In the genomic region with DNA sequence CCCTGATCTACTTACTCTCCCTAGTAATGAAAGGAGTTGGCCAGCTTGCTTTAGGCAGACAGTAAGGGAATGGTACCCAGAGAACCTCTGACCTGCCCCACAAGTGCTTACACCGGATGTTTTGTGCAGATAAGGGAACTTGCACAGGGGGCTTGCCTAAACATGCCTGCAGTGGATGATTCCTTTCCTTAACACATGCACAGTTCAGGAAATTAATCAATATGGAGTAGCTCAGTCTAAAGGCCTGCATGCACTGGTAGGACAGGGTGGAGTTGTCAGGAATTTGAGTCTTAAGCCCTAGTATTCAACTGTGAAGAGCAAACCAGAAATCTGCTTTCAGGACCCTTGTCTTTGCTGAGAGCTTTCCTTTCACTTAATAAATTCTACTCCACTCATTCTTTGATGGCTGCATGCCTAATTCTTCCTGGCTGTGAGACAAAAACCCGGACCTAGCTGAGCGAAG, we compare ENCODE assay signal across 1 cellular context.
TF ChIP-seq lines count a peak whose summit lies in the region.

No MANE protein-coding gene starts in this region.

TF ChIP-seq in K562, 482 proteins besides CTCF, POLR2A, EP300 and RAD21 (continued from another document and continues in another):
- TF ChIP-seq ZNF407 (IDR thresholded peaks at IDR 0.05; ENCODE audit: low read depth): no peak
- no peak for TF ChIP-seq SAFB (IDR thresholded peaks at IDR 0.05; ENCODE audit: borderline replicate concordance, low read depth, low read length)
- TF ChIP-seq NRF1 (conservative IDR thresholded peaks at IDR 0.05 in 1 of 2, IDR thresholded peaks at IDR 0.05 in 1 of 2): peak; percentile 83 to 86
- TF ChIP-seq TBL1XR1 (IDR thresholded peaks at IDR 0.05; ENCODE audit: low read length in 2 of 2): no peak
- 0 out of 2 replicates have a peak, but pooled peaks have one; percentile 30 for TF ChIP-seq CTBP1 (IDR thresholded peaks at IDR 0.05; ENCODE audit: borderline replicate concordance)
- TF ChIP-seq KDM1A (IDR thresholded peaks at IDR 0.05): peak; percentile 52 to 53; a peak in 1 of 4 replicates
- TF ChIP-seq KLF16 (IDR thresholded peaks at IDR 0.05): no peak
- TF ChIP-seq EZH2 (IDR thresholded peaks at IDR 0.05; ENCODE audit: borderline replicate concordance, low read depth, low read length): no peak
- TF ChIP-seq SMARCA4 (IDR thresholded peaks at IDR 0.05): peak; percentile 63
- TF ChIP-seq SP1 (CRISPR knock-in tag; IDR thresholded peaks at IDR 0.05): no peak
- peak; percentile 54 to 59; a peak in 2 of 4 replicates for TF ChIP-seq TRIM24 (IDR thresholded peaks at IDR 0.05)
- no peak for TF ChIP-seq MCM2 (IDR thresholded peaks at IDR 0.05; ENCODE audit: low read depth)
- TF ChIP-seq DACH1 (IDR thresholded peaks at IDR 0.05; ENCODE audit: partially characterized antibody): no peak
- no peak for TF ChIP-seq TCF7L2 (IDR thresholded peaks at IDR 0.05; ENCODE audit: low read depth, low read length)
- TF ChIP-seq, protein P1, sequence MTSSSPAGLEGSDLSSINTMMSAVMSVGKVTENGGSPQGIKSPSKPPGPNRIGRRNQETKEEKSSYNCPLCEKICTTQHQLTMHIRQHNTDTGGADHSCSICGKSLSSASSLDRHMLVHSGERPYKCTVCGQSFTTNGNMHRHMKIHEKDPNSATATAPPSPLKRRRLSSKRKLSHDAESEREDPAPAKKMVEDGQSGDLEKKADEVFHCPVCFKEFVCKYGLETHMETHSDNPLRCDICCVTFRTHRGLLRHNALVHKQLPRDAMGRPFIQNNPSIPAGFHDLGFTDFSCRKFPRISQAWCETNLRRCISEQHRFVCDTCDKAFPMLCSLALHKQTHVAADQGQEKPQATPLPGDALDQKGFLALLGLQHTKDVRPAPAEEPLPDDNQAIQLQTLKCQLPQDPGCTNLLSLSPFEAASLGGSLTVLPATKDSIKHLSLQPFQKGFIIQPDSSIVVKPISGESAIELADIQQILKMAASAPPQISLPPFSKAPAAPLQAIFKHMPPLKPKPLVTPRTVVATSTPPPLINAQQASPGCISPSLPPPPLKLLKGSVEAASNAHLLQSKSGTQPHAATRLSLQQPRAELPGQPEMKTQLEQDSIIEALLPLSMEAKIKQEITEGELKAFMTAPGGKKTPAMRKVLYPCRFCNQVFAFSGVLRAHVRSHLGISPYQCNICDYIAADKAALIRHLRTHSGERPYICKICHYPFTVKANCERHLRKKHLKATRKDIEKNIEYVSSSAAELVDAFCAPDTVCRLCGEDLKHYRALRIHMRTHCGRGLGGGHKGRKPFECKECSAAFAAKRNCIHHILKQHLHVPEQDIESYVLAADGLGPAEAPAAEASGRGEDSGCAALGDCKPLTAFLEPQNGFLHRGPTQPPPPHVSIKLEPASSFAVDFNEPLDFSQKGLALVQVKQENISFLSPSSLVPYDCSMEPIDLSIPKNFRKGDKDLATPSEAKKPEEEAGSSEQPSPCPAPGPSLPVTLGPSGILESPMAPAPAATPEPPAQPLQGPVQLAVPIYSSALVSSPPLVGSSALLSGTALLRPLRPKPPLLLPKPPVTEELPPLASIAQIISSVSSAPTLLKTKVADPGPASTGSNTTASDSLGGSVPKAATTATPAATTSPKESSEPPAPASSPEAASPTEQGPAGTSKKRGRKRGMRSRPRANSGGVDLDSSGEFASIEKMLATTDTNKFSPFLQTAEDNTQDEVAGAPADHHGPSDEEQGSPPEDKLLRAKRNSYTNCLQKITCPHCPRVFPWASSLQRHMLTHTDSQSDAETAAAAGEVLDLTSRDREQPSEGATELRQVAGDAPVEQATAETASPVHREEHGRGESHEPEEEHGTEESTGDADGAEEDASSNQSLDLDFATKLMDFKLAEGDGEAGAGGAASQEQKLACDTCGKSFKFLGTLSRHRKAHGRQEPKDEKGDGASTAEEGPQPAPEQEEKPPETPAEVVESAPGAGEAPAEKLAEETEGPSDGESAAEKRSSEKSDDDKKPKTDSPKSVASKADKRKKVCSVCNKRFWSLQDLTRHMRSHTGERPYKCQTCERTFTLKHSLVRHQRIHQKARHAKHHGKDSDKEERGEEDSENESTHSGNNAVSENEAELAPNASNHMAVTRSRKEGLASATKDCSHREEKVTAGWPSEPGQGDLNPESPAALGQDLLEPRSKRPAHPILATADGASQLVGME (CRISPR knock-in tag; IDR thresholded peaks at IDR 0.05): no peak
- TF ChIP-seq ZBTB17 (CRISPR knock-in tag; IDR thresholded peaks at IDR 0.05): peak; percentile 77; the same call in 1 of the 2 replicates
- TF ChIP-seq FOXA1 (IDR thresholded peaks at IDR 0.05; ENCODE audit: borderline replicate concordance): no peak
- TF ChIP-seq, protein P2, sequence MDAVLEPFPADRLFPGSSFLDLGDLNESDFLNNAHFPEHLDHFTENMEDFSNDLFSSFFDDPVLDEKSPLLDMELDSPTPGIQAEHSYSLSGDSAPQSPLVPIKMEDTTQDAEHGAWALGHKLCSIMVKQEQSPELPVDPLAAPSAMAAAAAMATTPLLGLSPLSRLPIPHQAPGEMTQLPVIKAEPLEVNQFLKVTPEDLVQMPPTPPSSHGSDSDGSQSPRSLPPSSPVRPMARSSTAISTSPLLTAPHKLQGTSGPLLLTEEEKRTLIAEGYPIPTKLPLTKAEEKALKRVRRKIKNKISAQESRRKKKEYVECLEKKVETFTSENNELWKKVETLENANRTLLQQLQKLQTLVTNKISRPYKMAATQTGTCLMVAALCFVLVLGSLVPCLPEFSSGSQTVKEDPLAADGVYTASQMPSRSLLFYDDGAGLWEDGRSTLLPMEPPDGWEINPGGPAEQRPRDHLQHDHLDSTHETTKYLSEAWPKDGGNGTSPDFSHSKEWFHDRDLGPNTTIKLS (IDR thresholded peaks at IDR 0.05; ENCODE audit: borderline replicate concordance, low read depth): no peak
- TF ChIP-seq, protein P3, sequence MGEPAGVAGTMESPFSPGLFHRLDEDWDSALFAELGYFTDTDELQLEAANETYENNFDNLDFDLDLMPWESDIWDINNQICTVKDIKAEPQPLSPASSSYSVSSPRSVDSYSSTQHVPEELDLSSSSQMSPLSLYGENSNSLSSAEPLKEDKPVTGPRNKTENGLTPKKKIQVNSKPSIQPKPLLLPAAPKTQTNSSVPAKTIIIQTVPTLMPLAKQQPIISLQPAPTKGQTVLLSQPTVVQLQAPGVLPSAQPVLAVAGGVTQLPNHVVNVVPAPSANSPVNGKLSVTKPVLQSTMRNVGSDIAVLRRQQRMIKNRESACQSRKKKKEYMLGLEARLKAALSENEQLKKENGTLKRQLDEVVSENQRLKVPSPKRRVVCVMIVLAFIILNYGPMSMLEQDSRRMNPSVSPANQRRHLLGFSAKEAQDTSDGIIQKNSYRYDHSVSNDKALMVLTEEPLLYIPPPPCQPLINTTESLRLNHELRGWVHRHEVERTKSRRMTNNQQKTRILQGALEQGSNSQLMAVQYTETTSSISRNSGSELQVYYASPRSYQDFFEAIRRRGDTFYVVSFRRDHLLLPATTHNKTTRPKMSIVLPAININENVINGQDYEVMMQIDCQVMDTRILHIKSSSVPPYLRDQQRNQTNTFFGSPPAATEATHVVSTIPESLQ (CRISPR knock-in tag; IDR thresholded peaks at IDR 0.05): no peak
- no peak for TF ChIP-seq ZNF197 (CRISPR knock-in tag; IDR thresholded peaks at IDR 0.05; ENCODE audit: low read depth)
- no peak for TF ChIP-seq ZNF133 (CRISPR knock-in tag; IDR thresholded peaks at IDR 0.05)
- TF ChIP-seq SAP30 (IDR thresholded peaks at IDR 0.05; ENCODE audit: borderline replicate concordance, insufficient read depth, low read depth, low read length, poor library complexity, severe bottlenecking): no peak
- TF ChIP-seq CXXC5 (CRISPR knock-in tag; IDR thresholded peaks at IDR 0.05): peak; percentile 37
- no peak for TF ChIP-seq SMC3 (conservative IDR thresholded peaks at IDR 0.05; ENCODE audit: insufficient read depth, low read depth, low read length)
- peak; percentile 76 for TF ChIP-seq TEAD4 (IDR thresholded peaks at IDR 0.05; ENCODE audit: low read length)
- TF ChIP-seq TEAD4 (CRISPR knock-in tag; IDR thresholded peaks at IDR 0.05; ENCODE audit: borderline replicate concordance): no peak
- TF ChIP-seq ZBTB7A (IDR thresholded peaks at IDR 0.05; ENCODE audit: borderline replicate concordance, control insufficient read depth, low read depth, low read length): 0 out of 2 replicates have a peak, but pooled peaks have one; percentile 41
- TF ChIP-seq, protein P4, sequence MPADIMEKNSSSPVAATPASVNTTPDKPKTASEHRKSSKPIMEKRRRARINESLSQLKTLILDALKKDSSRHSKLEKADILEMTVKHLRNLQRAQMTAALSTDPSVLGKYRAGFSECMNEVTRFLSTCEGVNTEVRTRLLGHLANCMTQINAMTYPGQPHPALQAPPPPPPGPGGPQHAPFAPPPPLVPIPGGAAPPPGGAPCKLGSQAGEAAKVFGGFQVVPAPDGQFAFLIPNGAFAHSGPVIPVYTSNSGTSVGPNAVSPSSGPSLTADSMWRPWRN (IDR thresholded peaks at IDR 0.05; ENCODE audit: low read depth): 0 out of 2 replicates have a peak, but pooled peaks have one; percentile 31
- TF ChIP-seq HDAC1 (IDR thresholded peaks at IDR 0.05): peak in 1 of 2 experiments; percentile 18; a peak in 1 of 4 replicates
- no peak for TF ChIP-seq NELFE (IDR thresholded peaks at IDR 0.05; ENCODE audit: insufficient read depth, insufficient read length)
- TF ChIP-seq PML (IDR thresholded peaks at IDR 0.05; ENCODE audit: low read length): peak; percentile 55
- 0 out of 2 replicates have a peak, but pooled peaks have one; percentile 36 for TF ChIP-seq GATAD2B (IDR thresholded peaks at IDR 0.05; ENCODE audit: borderline replicate concordance)
- 0 out of 2 replicates have a peak, but pooled peaks have one; percentile 25 for TF ChIP-seq ZNF764 (CRISPR knock-in tag; IDR thresholded peaks at IDR 0.05; ENCODE audit: low read depth)
- TF ChIP-seq HMGN3 (IDR thresholded peaks at IDR 0.05; ENCODE audit: borderline replicate concordance, extremely low read depth, insufficient read length, low read depth, low read length): no peak
- TF ChIP-seq TSC22D4 (tag; IDR thresholded peaks at IDR 0.05): no peak
- TF ChIP-seq ZNF146 (CRISPR knock-in tag; IDR thresholded peaks at IDR 0.05; ENCODE audit: unreplicated experiment): no peak
- TF ChIP-seq HMG20B (CRISPR knock-in tag; IDR thresholded peaks at IDR 0.05): no peak
- TF ChIP-seq ZNF280B (CRISPR knock-in tag; IDR thresholded peaks at IDR 0.05): no peak
- peak; percentile 22 for TF ChIP-seq ZFP36 (IDR thresholded peaks at IDR 0.05; ENCODE audit: low read depth, low read length, partially characterized antibody)
- TF ChIP-seq ZNF175 (CRISPR knock-in tag; IDR thresholded peaks at IDR 0.05; ENCODE audit: low read depth): peak; percentile 63; the same call in 1 of the 2 replicates
- TF ChIP-seq NR2C1 (IDR thresholded peaks at IDR 0.05): peak; percentile 68
- peak; percentile 85 for TF ChIP-seq NR2C1 (tag; IDR thresholded peaks at IDR 0.05)
- peak; percentile 87 for TF ChIP-seq ARID1B (IDR thresholded peaks at IDR 0.05)
